In the genomic region with DNA sequence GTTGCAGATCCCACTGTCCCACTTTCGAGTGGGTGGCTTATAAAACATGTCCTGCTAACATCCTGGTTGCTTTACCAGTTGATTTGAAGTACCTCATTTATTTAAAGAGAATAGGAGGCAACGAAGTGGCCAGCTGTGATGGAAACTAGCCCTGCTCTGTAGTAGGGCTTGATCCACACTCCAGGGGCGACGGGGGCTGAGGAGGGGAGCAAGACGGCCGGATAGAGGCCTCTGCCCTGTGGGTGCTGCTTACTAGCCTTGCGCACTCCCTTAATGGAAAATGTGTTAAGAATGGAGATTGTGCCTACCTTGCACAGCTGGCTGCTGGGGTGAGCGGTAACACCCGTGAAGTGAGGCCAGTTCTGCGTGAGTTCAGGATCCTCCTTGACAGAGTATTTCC, we compare ENCODE assay signal across 13 cellular contexts. TPM values are rescaled to one million over a fixed set of nuclear protein-coding genes. Genes with fewer than 3 reads are reported as not detected.
A peak's percentile ranks its signal among the peaks of the same experiment; 100 is the strongest.
DNase-seq lines count a peak whose midpoint lies in the region; ATAC-seq and TF ChIP-seq lines count a peak whose summit lies in the region.
"Had no signal": no experiment of that assay in that cellular context is flagged by ENCODE, and none has a peak within 500 bp of the region (broad histone marks: within the 10 kb centered on the region; RNA-seq: fewer than 3 reads in every experiment).

No MANE protein-coding gene starts in this region.

- H3K4me3 Mint-ChIP-seq in activated T-cell treated with anti-CD3 and anti-CD28 coated beads, Interleukin-2, amount 50 U/mL, for 72 hours: peak overlapping the region; percentile 70 to 78
- no peak overlapping the region for H3K4me3 Mint-ChIP-seq in activated B cell treated with CpG ODN at 0.5 μM for 24 hours
- H3K4me3 Mint-ChIP-seq in stimulated activated naive B cell treated with anti-CD40 and anti-IgM and Interleukin-4, amounts not matched to agents 10 μg/mL and 1 μg/mL and 100 μg/mL, for 72 hours: no peak overlapping the region

- POLR2A ChIA-PET in activated B cell treated with CpG ODN at 0.5 μM for 24 hours (lab: Charles Lee): interaction anchor here (1.4 kb wide), 1 partner anchor 23 kb away, joined by 3 read pairs; no protein-coding TSS in a partner anchor

- no peak for DNase-seq in activated T-cell treated with anti-CD3 and anti-CD28 coated beads, Interleukin-2, amount 50 U/mL, for 72 hours
- no peak for DNase-seq in activated T-cell treated with anti-CD3 and anti-CD28 coated beads, Interleukin-2, amount 50 U/mL, for 48 hours
- DNase-seq in activated B cell treated with CpG ODN at 0.5 μM for 24 hours: no peak
- peak; percentile 29 for DNase-seq in coronary artery (ENCODE audit: low spot score)
- DNase-seq in stimulated activated naive B cell treated with anti-CD40 and anti-IgM and Interleukin-4, amounts not matched to agents 10 μg/mL and 1 μg/mL and 100 μg/mL, for 72 hours: no peak
- no peak for DNase-seq in NK-92 (lab: John Stamatoyannopoulos, UW; ENCODE audit: unreplicated experiment)
- DNase-seq: NCI-H2081 treated with DMSO at 0.1 percent for 48 hours, NCI-H69, PC-3, WERI-Rb-1 had no signal

- no peaks in the 10 kb centered on the region for H3K27me3 Mint-ChIP-seq in activated T-cell treated with anti-CD3 and anti-CD28 coated beads, Interleukin-2, amount 50 U/mL, for 72 hours (ENCODE audit: low read depth)
- no peaks in the 10 kb centered on the region for H3K27me3 Mint-ChIP-seq in activated B cell treated with CpG ODN at 0.5 μM for 24 hours
- no peaks in the 10 kb centered on the region for H3K27me3 Mint-ChIP-seq in stimulated activated naive B cell treated with anti-CD40 and anti-IgM and Interleukin-4, amounts not matched to agents 10 μg/mL and 1 μg/mL and 100 μg/mL, for 72 hours

- H3K36me3 Mint-ChIP-seq in activated T-cell treated with anti-CD3 and anti-CD28 coated beads, Interleukin-2, amount 50 U/mL, for 72 hours (ENCODE audit: insufficient read depth in 2 of 2): peaks cover 11 to 26% of the 10 kb centered on the region in 2 donors
- peaks cover 84% of the 10 kb centered on the region for H3K36me3 Mint-ChIP-seq in activated B cell treated with CpG ODN at 0.5 μM for 24 hours (ENCODE audit: low read depth)
- peaks cover 33 to 60% of the 10 kb centered on the region in 2 donors for H3K36me3 Mint-ChIP-seq in stimulated activated naive B cell treated with anti-CD40 and anti-IgM and Interleukin-4, amounts not matched to agents 10 μg/mL and 1 μg/mL and 100 μg/mL, for 72 hours

- ATAC-seq in activated T-cell treated with anti-CD3 and anti-CD28 coated beads, Interleukin-2, amount 50 U/mL, for 72 hours (replicated peaks in 1 of 2): no peak
- ATAC-seq in activated B cell treated with CpG ODN at 0.5 μM for 24 hours (ENCODE audit: low read depth): no peak
- ATAC-seq in stimulated activated naive B cell treated with anti-CD40 and anti-IgM and Interleukin-4, amounts not matched to agents 10 μg/mL and 1 μg/mL and 100 μg/mL, for 72 hours (replicated peaks): no peak
- no peak for ATAC-seq in HG03196 (IDR thresholded peaks at IDR 0.05; ENCODE audit: unreplicated experiment)
- ATAC-seq in HG02981 (IDR thresholded peaks at IDR 0.05; ENCODE audit: unreplicated experiment): no peak
- ATAC-seq: PC-3 had no signal

- intact Hi-C loops in activated B cell treated with CpG ODN at 0.5 μM for 24 hours (cut with micrococcal nuclease): loop anchor here (2.0 kb wide), 1 partner anchor 17 kb away; no protein-coding TSS in a partner anchor

- H3K9me3 Mint-ChIP-seq in activated T-cell treated with anti-CD3 and anti-CD28 coated beads, Interleukin-2, amount 50 U/mL, for 72 hours: no peaks in the 10 kb centered on the region
- H3K9me3 Mint-ChIP-seq in activated B cell treated with CpG ODN at 0.5 μM for 24 hours: no peaks in the 10 kb centered on the region
- H3K9me3 Mint-ChIP-seq in stimulated activated naive B cell treated with anti-CD40 and anti-IgM and Interleukin-4, amounts not matched to agents 10 μg/mL and 1 μg/mL and 100 μg/mL, for 72 hours: no peaks in the 10 kb centered on the region

- H3K4me1 Mint-ChIP-seq in activated T-cell treated with anti-CD3 and anti-CD28 coated beads, Interleukin-2, amount 50 U/mL, for 72 hours (ENCODE audit: low read depth): peaks cover 45% of the 10 kb centered on the region
- H3K4me1 Mint-ChIP-seq in activated B cell treated with CpG ODN at 0.5 μM for 24 hours: peaks cover 13% of the 10 kb centered on the region
- peaks cover 4 to 20% of the 10 kb centered on the region in 2 donors for H3K4me1 Mint-ChIP-seq in stimulated activated naive B cell treated with anti-CD40 and anti-IgM and Interleukin-4, amounts not matched to agents 10 μg/mL and 1 μg/mL and 100 μg/mL, for 72 hours

- no peak overlapping the region for H3K27ac ChIP-seq in coronary artery
- H3K27ac ChIP-seq: WERI-Rb-1 had no signal

- H3K27ac Mint-ChIP-seq in activated T-cell treated with anti-CD3 and anti-CD28 coated beads, Interleukin-2, amount 50 U/mL, for 72 hours: peak overlapping the region; percentile 89
- peak overlapping the region; percentile 61 for H3K27ac Mint-ChIP-seq in activated B cell treated with CpG ODN at 0.5 μM for 24 hours
- peak overlapping the region; percentile 14 for H3K27ac Mint-ChIP-seq in stimulated activated naive B cell treated with anti-CD40 and anti-IgM and Interleukin-4, amounts not matched to agents 10 μg/mL and 1 μg/mL and 100 μg/mL, for 72 hours

- TF ChIP-seq CTCF in activated B cell treated with CpG ODN at 0.5 μM for 24 hours (IDR thresholded peaks at IDR 0.05): no peak
- no peak for TF ChIP-seq CTCF in coronary artery (IDR thresholded peaks at IDR 0.05)

- CTCF ChIA-PET in activated B cell treated with CpG ODN at 0.5 μM for 24 hours (lab: Charles Lee): no interaction called here

- no peak overlapping the region for H3K4me3 ChIP-seq in coronary artery
- H3K4me3 ChIP-seq: smooth muscle cell had no signal

RNA-seq across cellular contexts. Expression of a gene that starts 41.1 kb away (rescaled TPM):
- total RNA-seq in activated T-cell treated with anti-CD3 and anti-CD28 coated beads, Interleukin-2, amount 50 U/mL, for 72 hours: 10 to 100 TPM in 1 of 2 donors, 1 to 10 TPM in 1; 5.9 to 23.2 TPM
- total RNA-seq in activated B cell treated with CpG ODN at 0.5 μM for 24 hours: 8.7 and 11.8 TPM in 2 replicates

RNA-seq across cellular contexts. Expression of a gene that starts 54.0 kb away (rescaled TPM):
- total RNA-seq in activated T-cell treated with anti-CD3 and anti-CD28 coated beads, Interleukin-2, amount 50 U/mL, for 72 hours: 10 to 100 TPM; 53.5 to 72.6 TPM
- total RNA-seq in activated B cell treated with CpG ODN at 0.5 μM for 24 hours: 77.8 and 96.0 TPM in 2 replicates

Comparison
In these comparisons a context has a peak if more than half of its experiments do, and no peak if none do; other contexts are left out.
1. H3K27ac Mint-ChIP-seq: peak in every context shown above with its lines; median percentile 89 in activated T-cell treated with anti-CD3 and anti-CD28 coated beads, Interleukin-2, amount 50 U/mL, for 72 hours; 61 in activated B cell treated with CpG ODN at 0.5 μM for 24 hours; 14 in stimulated activated naive B cell treated with anti-CD40 and anti-IgM and Interleukin-4, amounts not matched to agents 10 μg/mL and 1 μg/mL and 100 μg/mL, for 72 hours.
2. H3K4me3 Mint-ChIP-seq: peak in activated T-cell treated with anti-CD3 and anti-CD28 coated beads, Interleukin-2, amount 50 U/mL, for 72 hours (2 of 2); none in activated B cell treated with CpG ODN at 0.5 μM for 24 hours (single experiment) and stimulated activated naive B cell treated with anti-CD40 and anti-IgM and Interleukin-4, amounts not matched to agents 10 μg/mL and 1 μg/mL and 100 μg/mL, for 72 hours (0 of 2).